In the genomic region with DNA sequence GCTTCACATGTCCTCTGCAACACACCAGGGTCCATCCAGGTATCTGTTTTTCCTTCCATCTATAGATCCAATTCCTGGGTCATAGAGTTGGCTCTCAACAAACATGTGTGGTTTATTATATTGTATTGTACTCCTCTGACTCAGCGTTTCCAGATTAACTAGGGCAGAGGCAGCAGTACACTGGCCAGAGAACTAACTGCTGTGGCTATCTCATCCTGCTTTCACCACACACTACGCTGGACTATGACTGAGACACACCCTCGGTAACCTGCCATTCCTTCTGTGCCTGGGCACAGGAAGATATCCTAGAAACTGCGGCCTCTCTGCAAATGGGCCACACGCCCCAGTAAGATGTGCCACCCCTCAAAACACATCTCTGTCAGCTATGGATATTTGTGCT, we compare ENCODE assay signal across 1 cellular context.
TF ChIP-seq lines count a peak whose summit lies in the region.

No MANE protein-coding gene starts in this region.

TF ChIP-seq in K562, 482 proteins besides CTCF, POLR2A, EP300 and RAD21 (continued from another document and continues in another):
- TF ChIP-seq, protein P1, sequence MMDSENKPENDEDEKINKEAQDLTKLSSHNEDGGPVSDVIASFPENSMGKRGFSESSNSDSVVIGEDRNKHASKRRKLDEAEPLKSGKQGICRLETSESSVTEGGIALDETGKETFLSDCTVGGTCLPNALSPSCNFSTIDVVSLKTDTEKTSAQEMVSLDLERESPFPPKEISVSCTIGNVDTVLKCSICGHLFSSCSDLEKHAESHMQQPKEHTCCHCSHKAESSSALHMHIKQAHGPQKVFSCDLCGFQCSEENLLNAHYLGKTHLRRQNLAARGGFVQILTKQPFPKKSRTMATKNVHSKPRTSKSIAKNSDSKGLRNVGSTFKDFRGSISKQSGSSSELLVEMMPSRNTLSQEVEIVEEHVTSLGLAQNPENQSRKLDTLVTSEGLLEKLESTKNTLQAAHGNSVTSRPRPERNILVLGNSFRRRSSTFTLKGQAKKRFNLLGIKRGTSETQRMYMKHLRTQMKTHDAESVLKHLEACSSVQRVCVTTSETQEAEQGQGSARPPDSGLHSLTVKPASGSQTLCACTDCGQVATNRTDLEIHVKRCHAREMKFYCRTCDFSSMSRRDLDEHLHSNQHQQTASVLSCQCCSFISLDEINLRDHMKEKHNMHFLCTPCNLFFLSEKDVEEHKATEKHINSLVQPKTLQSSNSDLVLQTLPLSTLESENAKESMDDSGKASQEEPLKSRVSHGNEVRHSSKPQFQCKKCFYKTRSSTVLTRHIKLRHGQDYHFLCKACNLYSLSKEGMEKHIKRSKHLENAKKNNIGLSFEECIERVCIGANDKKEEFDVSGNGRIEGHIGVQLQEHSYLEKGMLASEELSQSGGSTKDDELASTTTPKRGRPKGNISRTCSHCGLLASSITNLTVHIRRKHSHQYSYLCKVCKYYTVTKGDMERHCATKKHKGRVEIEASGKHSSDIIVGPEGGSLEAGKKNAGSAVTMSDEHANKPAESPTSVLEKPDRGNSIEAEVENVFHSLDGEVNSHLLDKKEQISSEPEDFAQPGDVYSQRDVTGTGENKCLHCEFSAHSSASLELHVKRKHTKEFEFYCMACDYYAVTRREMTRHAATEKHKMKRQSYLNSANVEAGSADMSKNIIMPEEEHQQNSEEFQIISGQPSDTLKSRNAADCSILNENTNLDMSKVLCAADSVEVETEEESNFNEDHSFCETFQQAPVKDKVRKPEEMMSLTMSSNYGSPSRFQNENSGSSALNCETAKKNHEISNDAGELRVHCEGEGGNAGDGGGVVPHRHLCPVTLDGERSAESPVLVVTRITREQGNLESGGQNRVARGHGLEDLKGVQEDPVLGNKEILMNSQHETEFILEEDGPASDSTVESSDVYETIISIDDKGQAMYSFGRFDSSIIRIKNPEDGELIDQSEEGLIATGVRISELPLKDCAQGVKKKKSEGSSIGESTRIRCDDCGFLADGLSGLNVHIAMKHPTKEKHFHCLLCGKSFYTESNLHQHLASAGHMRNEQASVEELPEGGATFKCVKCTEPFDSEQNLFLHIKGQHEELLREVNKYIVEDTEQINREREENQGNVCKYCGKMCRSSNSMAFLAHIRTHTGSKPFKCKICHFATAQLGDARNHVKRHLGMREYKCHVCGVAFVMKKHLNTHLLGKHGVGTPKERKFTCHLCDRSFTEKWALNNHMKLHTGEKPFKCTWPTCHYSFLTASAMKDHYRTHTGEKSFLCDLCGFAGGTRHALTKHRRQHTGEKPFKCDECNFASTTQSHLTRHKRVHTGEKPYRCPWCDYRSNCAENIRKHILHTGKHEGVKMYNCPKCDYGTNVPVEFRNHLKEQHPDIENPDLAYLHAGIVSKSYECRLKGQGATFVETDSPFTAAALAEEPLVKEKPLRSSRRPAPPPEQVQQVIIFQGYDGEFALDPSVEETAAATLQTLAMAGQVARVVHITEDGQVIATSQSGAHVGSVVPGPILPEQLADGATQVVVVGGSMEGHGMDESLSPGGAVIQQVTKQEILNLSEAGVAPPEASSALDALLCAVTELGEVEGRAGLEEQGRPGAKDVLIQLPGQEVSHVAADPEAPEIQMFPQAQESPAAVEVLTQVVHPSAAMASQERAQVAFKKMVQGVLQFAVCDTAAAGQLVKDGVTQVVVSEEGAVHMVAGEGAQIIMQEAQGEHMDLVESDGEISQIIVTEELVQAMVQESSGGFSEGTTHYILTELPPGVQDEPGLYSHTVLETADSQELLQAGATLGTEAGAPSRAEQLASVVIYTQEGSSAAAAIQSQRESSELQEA (IDR thresholded peaks at IDR 0.05; ENCODE audit: low read depth), result no peak
- TF ChIP-seq SIX5 (IDR thresholded peaks at IDR 0.05; ENCODE audit: borderline replicate concordance in 1 of 2, insufficient read depth in 1 of 2, low read depth in 1 of 2, low read length in 2 of 2), result no peak
- TF ChIP-seq HLTF (IDR thresholded peaks at IDR 0.05), result no peak
- TF ChIP-seq ZNF3 (CRISPR knock-in tag; IDR thresholded peaks at IDR 0.05), result no peak
- TF ChIP-seq NR2C2 (CRISPR knock-in tag; IDR thresholded peaks at IDR 0.05), result no peak
- TF ChIP-seq NR2C2 (tag; IDR thresholded peaks at IDR 0.05), result no peak
- TF ChIP-seq ZNF699 (CRISPR knock-in tag; IDR thresholded peaks at IDR 0.05; ENCODE audit: insufficient replicate concordance), result no peak
- peak in 1 of 2 experiments; percentile 35; a peak in 1 of 4 replicates for TF ChIP-seq RCOR1 (IDR thresholded peaks at IDR 0.05; ENCODE audit: borderline replicate concordance in 1 of 2, low read depth in 2 of 2, low read length in 2 of 2)
- TF ChIP-seq, protein P2, sequence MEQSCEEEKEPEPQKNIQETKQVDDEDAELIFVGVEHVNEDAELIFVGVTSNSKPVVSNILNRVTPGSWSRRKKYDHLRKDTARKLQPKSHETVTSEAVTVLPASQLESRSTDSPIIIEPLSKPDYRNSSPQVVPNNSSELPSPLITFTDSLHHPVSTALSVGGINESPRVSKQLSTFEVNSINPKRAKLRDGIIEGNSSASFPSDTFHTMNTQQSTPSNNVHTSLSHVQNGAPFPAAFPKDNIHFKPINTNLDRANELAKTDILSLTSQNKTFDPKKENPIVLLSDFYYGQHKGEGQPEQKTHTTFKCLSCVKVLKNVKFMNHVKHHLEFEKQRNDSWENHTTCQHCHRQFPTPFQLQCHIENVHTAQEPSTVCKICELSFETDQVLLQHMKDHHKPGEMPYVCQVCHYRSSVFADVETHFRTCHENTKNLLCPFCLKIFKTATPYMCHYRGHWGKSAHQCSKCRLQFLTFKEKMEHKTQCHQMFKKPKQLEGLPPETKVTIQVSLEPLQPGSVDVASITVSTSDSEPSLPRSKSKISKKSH (CRISPR knock-in tag; IDR thresholded peaks at IDR 0.05), result no peak
- no peak for TF ChIP-seq PKNOX1 (IDR thresholded peaks at IDR 0.05)
- TF ChIP-seq ZBTB5 (IDR thresholded peaks at IDR 0.05), result no peak
- TF ChIP-seq ZFPM2 (CRISPR knock-in tag; IDR thresholded peaks at IDR 0.05), result no peak
- TF ChIP-seq CREM (IDR thresholded peaks at IDR 0.05; ENCODE audit: low read depth), result no peak
- TF ChIP-seq, protein P3, sequence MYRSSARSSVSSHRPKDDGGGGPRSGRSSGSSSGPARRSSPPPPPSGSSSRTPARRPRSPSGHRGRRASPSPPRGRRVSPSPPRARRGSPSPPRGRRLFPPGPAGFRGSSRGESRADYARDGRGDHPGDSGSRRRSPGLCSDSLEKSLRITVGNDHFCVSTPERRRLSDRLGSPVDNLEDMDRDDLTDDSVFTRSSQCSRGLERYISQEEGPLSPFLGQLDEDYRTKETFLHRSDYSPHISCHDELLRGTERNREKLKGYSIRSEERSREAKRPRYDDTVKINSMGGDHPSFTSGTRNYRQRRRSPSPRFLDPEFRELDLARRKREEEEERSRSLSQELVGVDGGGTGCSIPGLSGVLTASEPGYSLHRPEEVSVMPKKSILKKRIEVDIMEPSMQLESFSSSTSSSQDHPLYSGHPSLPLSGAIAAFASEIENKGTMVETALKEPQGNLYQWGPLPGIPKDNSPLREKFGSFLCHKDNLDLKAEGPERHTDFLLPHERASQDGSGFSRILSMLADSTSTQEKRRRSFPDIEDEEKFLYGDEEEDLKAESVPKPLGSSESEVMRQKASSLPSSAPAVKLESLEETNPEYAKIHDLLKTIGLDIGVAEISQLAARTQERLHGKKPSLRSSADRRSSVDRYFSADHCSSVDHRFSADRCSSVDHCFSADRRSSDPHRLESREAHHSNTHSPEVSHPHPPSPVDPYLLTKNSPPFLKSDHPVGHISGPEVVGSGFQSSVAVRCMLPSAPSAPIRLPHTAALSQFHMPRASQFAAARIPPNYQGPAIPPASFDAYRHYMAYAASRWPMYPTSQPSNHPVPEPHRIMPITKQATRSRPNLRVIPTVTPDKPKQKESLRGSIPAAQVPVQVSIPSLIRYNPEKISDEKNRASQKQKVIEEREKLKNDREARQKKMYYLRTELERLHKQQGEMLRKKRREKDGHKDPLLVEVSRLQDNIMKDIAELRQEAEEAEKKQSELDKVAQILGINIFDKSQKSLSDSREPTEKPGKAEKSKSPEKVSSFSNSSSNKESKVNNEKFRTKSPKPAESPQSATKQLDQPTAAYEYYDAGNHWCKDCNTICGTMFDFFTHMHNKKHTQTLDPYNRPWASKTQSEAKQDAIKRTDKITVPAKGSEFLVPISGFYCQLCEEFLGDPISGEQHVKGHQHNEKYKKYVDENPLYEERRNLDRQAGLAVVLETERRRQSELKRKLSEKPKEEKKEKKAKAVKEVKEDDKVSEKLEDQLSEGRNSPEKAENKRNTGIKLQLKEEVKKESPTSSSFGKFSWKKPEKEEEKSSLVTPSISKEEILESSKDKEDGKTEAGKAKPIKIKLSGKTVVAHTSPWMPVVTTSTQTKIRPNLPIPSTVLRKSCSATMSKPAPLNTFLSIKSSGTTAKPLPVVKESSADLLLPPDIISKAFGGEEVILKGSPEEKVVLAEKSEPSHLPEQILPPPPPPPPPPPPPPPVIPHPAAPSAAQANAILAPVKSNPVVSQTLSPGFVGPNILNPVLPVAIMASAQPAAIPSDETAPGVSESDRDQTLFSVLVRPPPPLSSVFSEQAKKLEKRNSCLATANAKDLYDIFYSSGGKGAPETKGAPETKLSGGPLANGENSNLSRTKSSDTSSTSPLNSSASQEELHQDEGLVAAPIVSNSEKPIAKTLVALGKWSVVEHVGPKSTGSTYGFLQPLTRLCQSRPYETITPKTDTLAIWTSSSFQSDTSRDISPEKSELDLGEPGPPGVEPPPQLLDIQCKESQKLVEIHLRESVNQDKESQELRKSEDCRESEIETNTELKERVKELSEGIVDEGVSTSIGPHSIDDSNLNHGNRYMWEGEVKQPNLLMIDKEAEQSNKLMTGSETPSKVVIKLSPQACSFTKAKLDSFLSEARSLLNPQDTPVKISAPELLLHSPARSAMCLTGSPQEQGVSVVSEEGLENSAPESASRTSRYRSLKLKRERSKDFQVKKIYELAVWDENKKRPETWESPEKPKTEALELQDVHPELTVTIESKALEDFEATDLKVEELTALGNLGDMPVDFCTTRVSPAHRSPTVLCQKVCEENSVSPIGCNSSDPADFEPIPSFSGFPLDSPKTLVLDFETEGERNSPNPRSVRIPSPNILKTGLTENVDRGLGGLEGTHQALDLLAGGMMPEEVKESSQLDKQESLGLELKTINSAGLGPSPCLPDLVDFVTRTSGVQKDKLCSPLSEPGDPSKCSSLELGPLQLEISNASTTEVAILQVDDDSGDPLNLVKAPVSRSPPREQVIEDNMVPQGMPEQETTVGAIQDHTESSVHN (IDR thresholded peaks at IDR 0.05; ENCODE audit: borderline replicate concordance in 1 of 2, low read depth in 1 of 2), result no peak
- TF ChIP-seq MAFG (tag; conservative IDR thresholded peaks at IDR 0.05), result peak; percentile 94
- no peak for TF ChIP-seq MAX (CRISPR knock-in tag; IDR thresholded peaks at IDR 0.05)
- no peak for TF ChIP-seq L3MBTL2 (IDR thresholded peaks at IDR 0.05)
- no peak for TF ChIP-seq ZKSCAN3 (CRISPR knock-in tag; IDR thresholded peaks at IDR 0.05)
- TF ChIP-seq MAFF (IDR thresholded peaks at IDR 0.05; ENCODE audit: low read length), result peak; percentile 88
- no peak for TF ChIP-seq GTF2A2 (tag; IDR thresholded peaks at IDR 0.05)
- TF ChIP-seq SRSF3 (IDR thresholded peaks at IDR 0.05; ENCODE audit: insufficient read depth, low read length), result no peak
- no peak for TF ChIP-seq ZBED1 (IDR thresholded peaks at IDR 0.05)
- TF ChIP-seq GATAD2A (IDR thresholded peaks at IDR 0.05), result 0 out of 2 replicates have a peak, but pooled peaks have one; percentile 44
- no peak for TF ChIP-seq TEAD2 (tag; IDR thresholded peaks at IDR 0.05)
- no peak for TF ChIP-seq ARHGAP35 (IDR thresholded peaks at IDR 0.05; ENCODE audit: partially characterized antibody)
- peak; percentile 26; the same call in 1 of the 2 replicates for TF ChIP-seq JUND (IDR thresholded peaks at IDR 0.05; ENCODE audit: borderline replicate concordance, low read depth, low read length)
- TF ChIP-seq JUND (tag; IDR thresholded peaks at IDR 0.05; ENCODE audit: borderline replicate concordance, low read depth, low read length), result no peak; the same call in 2 of the 3 replicates
- TF ChIP-seq ZNF24 (IDR thresholded peaks at IDR 0.05), result no peak
